Comparison of ENCODE assay signal across 12 cellular contexts in the genomic region with DNA sequence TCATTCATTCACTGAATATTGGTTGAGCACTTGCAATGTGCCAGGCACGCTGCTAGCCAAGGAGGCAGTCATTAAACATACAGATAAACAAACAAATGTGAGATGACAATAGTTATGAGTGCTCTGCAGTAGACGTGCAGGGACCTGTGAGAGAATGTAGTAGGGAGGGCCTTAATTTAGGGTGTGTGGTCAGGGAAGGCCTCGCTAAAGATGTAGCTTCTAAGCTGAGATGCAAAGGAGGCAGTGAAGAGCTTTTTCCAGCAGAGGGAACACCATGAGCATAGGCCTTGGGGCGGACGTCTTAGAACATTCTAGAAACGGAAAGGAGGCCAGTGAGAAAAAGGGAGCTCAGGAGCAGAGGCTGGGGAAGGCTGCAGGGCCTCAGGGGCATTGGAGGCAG. TPM values are rescaled to one million over a fixed set of nuclear protein-coding genes. Genes with fewer than 3 reads are reported as not detected.
A peak's percentile ranks its signal among the peaks of the same experiment; 100 is the strongest.
DNase-seq lines count a peak whose midpoint lies in the region; ATAC-seq and TF ChIP-seq lines count a peak whose summit lies in the region.
"Had no signal": no experiment of that assay in that cellular context is flagged by ENCODE, and none has a peak within 500 bp of the region (broad histone marks: within the 10 kb centered on the region; RNA-seq: fewer than 3 reads in every experiment).

No MANE protein-coding gene starts in this region.

- no peak for ATAC-seq in activated CD8-positive, alpha-beta T cell treated with anti-CD3 and anti-CD28 coated beads for 36 hours
- no peak for ATAC-seq in memory B cell (ENCODE audit: low read depth)

- H3K9me3 ChIP-seq in CD4-positive, alpha-beta memory T cell (ENCODE audit: control insufficient read depth in 1 of 2, low read length in 2 of 2) = no peaks in the 10 kb centered on the region
- no peaks in the 10 kb centered on the region for H3K9me3 ChIP-seq in GM23248 (ENCODE audit: low read depth)

- TF ChIP-seq CTCF in activated CD8-positive, alpha-beta T cell treated with anti-CD3 and anti-CD28 coated beads for 36 hours (IDR thresholded peaks at IDR 0.05) = no peak

- H3K9me2 ChIP-seq in GM23248 (ENCODE audit: insufficient read depth) = no peaks in the 10 kb centered on the region

- POLR2A ChIA-PET in CD4-positive, alpha-beta memory T cell (lab: Charles Lee; ENCODE audit: partially characterized antibody) = interaction anchor here (0.6 to 3.8 kb wide), 7 partner anchors 10 to 289 kb away, joined by 3 to 18 read pairs (median 5); partner anchors contain the start of gene IFT27
- POLR2A ChIA-PET in activated CD8-positive, alpha-beta T cell treated with anti-CD3 and anti-CD28 coated beads for 36 hours (lab: Charles Lee) = interaction anchor here (0.9 to 1.1 kb wide), 2 partner anchors 8 to 9 kb away, joined by 3 read pairs; no protein-coding TSS in a partner anchor

- intact Hi-C loops in CD4-positive, alpha-beta memory T cell (cut with micrococcal nuclease) = no loop called here
- intact Hi-C loops in activated CD8-positive, alpha-beta T cell treated with anti-CD3 and anti-CD28 coated beads for 36 hours (cut with micrococcal nuclease) = no loop called here

- H3K27ac Mint-ChIP-seq in CD4-positive, alpha-beta memory T cell = peak overlapping the region; percentile 24 to 95 (median 89)
- peak overlapping the region; percentile 96 for H3K27ac Mint-ChIP-seq in activated CD8-positive, alpha-beta T cell treated with anti-CD3 and anti-CD28 coated beads for 36 hours
- H3K27ac Mint-ChIP-seq in memory B cell = peak overlapping the region; percentile 94

- H3K4me1 Mint-ChIP-seq in CD4-positive, alpha-beta memory T cell = peaks cover 14 to 42% (median 26%) of the 10 kb centered on the region in 4 donors
- peaks cover 34% of the 10 kb centered on the region for H3K4me1 Mint-ChIP-seq in activated CD8-positive, alpha-beta T cell treated with anti-CD3 and anti-CD28 coated beads for 36 hours (ENCODE audit: low read depth)
- H3K4me1 Mint-ChIP-seq in memory B cell = peaks cover 47% of the 10 kb centered on the region

- H3K4me3 Mint-ChIP-seq in CD4-positive, alpha-beta memory T cell = peak overlapping the region in 6 of 8 donors; percentile 40 to 86 (median 82)
- H3K4me3 Mint-ChIP-seq in activated CD8-positive, alpha-beta T cell treated with anti-CD3 and anti-CD28 coated beads for 36 hours = no peak overlapping the region
- peak overlapping the region; percentile 78 for H3K4me3 Mint-ChIP-seq in memory B cell

- H4K20me1 ChIP-seq in GM23248 (ENCODE audit: insufficient read depth) = no peaks in the 10 kb centered on the region

- H2AFZ ChIP-seq in GM23248 = no peak overlapping the region

- H3K9me3 Mint-ChIP-seq in CD4-positive, alpha-beta memory T cell = no peaks in the 10 kb centered on the region
- H3K9me3 Mint-ChIP-seq in activated CD8-positive, alpha-beta T cell treated with anti-CD3 and anti-CD28 coated beads for 36 hours = no peaks in the 10 kb centered on the region
- no peaks in the 10 kb centered on the region for H3K9me3 Mint-ChIP-seq in memory B cell
- H3K9me3 Mint-ChIP-seq: central memory CD8-positive, alpha-beta T cell had no signal

- CTCF ChIA-PET in CD4-positive, alpha-beta memory T cell (lab: Charles Lee; ENCODE audit: partially characterized antibody) = interaction anchor here (1.5 to 11.6 kb wide), 6 partner anchors 9 to 117 kb away, joined by 5 to 112 read pairs (median 25); no protein-coding TSS in a partner anchor
- CTCF ChIA-PET in activated CD8-positive, alpha-beta T cell treated with anti-CD3 and anti-CD28 coated beads for 36 hours (lab: Charles Lee) = interaction anchor here (0.6 to 7.1 kb wide), 7 partner anchors 18 to 315 kb away, joined by 3 to 129 read pairs (median 4); partner anchors contain the start of gene IFT27

- no peak for DNase-seq in CD4-positive, alpha-beta memory T cell
- DNase-seq in GM23248 = peak; percentile 24
- no peak for DNase-seq in activated CD8-positive, alpha-beta T cell treated with anti-CD3 and anti-CD28 coated beads for 36 hours
- DNase-seq in memory B cell (ENCODE audit: low spot score in 2 of 2) = no peak
- no peak for DNase-seq in NCI-H2081 treated with DMSO at 0.1 percent for 48 hours (lab: John Stamatoyannopoulos, UW)
- DNase-seq in HUDEP-2 (lab: John Stamatoyannopoulos, UW; ENCODE audit: unreplicated experiment in 76 of 76) = no peak
- DNase-seq in HuH-7 (ENCODE audit: low spot score) = no peak
- DNase-seq: kidney glomerular epithelial cell, NCI-H1930 had no signal

- H3K79me2 ChIP-seq in GM23248 (ENCODE audit: insufficient read depth) = no peaks in the 10 kb centered on the region

- H3K36me3 ChIP-seq in CD4-positive, alpha-beta memory T cell (ENCODE audit: insufficient read depth, low read length) = no peaks in the 10 kb centered on the region
- no peaks in the 10 kb centered on the region for H3K36me3 ChIP-seq in GM23248 (ENCODE audit: low read depth)

- no peak overlapping the region for H3K27ac ChIP-seq in CD4-positive, alpha-beta memory T cell (ENCODE audit: low read depth, low read length)
- no peak overlapping the region for H3K27ac ChIP-seq in GM23248
- H3K27ac ChIP-seq: KMS-11 had no signal

- peaks cover 36% of the 10 kb centered on the region for H3K4me1 ChIP-seq in CD4-positive, alpha-beta memory T cell (ENCODE audit: insufficient read depth, low read length)
- 0 out of 2 replicates have a peak, but pooled peaks cover 4% of the 10 kb centered on the region for H3K4me1 ChIP-seq in GM23248 (ENCODE audit: insufficient read depth)

- no peak overlapping the region for H3K9ac ChIP-seq in GM23248
- H3K9ac ChIP-seq: KMS-11 had no signal

- no peak overlapping the region for H3K4me3 ChIP-seq in CD4-positive, alpha-beta memory T cell (ENCODE audit: low read length in 2 of 2)
- no peak overlapping the region for H3K4me3 ChIP-seq in GM23248

- no peak overlapping the region for H3K4me2 ChIP-seq in GM23248 (ENCODE audit: unreplicated experiment)
- H3K4me2 ChIP-seq: KMS-11 had no signal

- peaks cover 2 to 4% of the 10 kb centered on the region in 2 donors for H3K27me3 Mint-ChIP-seq in CD4-positive, alpha-beta memory T cell
- peaks cover 5% of the 10 kb centered on the region for H3K27me3 Mint-ChIP-seq in activated CD8-positive, alpha-beta T cell treated with anti-CD3 and anti-CD28 coated beads for 36 hours
- no peaks in the 10 kb centered on the region for H3K27me3 Mint-ChIP-seq in memory B cell

- in situ Hi-C loops in GM23248 (cut with MboI) = loop anchor here (10.0 kb wide), 1 partner anchor 115 kb away; no protein-coding TSS in a partner anchor

- H3K27me3 ChIP-seq in CD4-positive, alpha-beta memory T cell (ENCODE audit: insufficient read depth, low read length) = no peaks in the 10 kb centered on the region
- peaks cover 16% of the 10 kb centered on the region for H3K27me3 ChIP-seq in GM23248 (replicated peaks; ENCODE audit: insufficient read depth)

- H3F3A ChIP-seq in GM23248 (ENCODE audit: insufficient read depth) = no peaks in the 10 kb centered on the region

- 33 to 39% methylated on average over 6 of the region's 6 CpGs for WGBS in GM23248 (ENCODE audit: low coverage in 1 of 2, low lambda C conversion rate in 2 of 2, missing lambda C conversion rate in 2 of 2), 2 experiments

- H3K36me3 Mint-ChIP-seq in CD4-positive, alpha-beta memory T cell = peaks cover 7 to 9% of the 10 kb centered on the region in 2 donors
- H3K36me3 Mint-ChIP-seq in activated CD8-positive, alpha-beta T cell treated with anti-CD3 and anti-CD28 coated beads for 36 hours (ENCODE audit: low read depth) = no peaks in the 10 kb centered on the region
- H3K36me3 Mint-ChIP-seq in memory B cell = peaks cover 9% of the 10 kb centered on the region

RNA-seq across cellular contexts. Expression of gene NCF4, which starts 0.8 kb away (rescaled TPM):
- 10 to 100 TPM; 16.6 to 17.5 TPM for total RNA-seq in CD4-positive, alpha-beta memory T cell
- polyA plus RNA-seq in CD4-positive, alpha-beta memory T cell = 10 to 100 TPM; 26.8 to 28.0 TPM
- not detected in 2 replicates for total RNA-seq in GM23248 (2014; rRNA removed; shearing (Covaris generic))
- polyA plus RNA-seq in GM23248 (2016; fragmentation: Nextera tagmentation; extraction: Ambion mirVana) = 0.18 TPM in 1 of 2 replicates, not detected in the other
- total RNA-seq in activated CD8-positive, alpha-beta T cell treated with anti-CD3 and anti-CD28 coated beads for 36 hours = 1 to 10 TPM; 2.5 to 2.9 TPM

RNA-seq across cellular contexts. Expression of gene PVALB, which starts 43.2 kb away (rescaled TPM):
- total RNA-seq in CD4-positive, alpha-beta memory T cell = not detected
- polyA plus RNA-seq in CD4-positive, alpha-beta memory T cell = not detected
- total RNA-seq in GM23248 (2014; rRNA removed; shearing (Covaris generic)) = not detected in 2 replicates
- polyA plus RNA-seq in GM23248 (2016; fragmentation: Nextera tagmentation; extraction: Ambion mirVana) = not detected in 2 replicates
- total RNA-seq in activated CD8-positive, alpha-beta T cell treated with anti-CD3 and anti-CD28 coated beads for 36 hours = not detected
- total RNA-seq: frontal cortex had no signal

RNA-seq across cellular contexts. Expression of gene CSF2RB, which starts 53.4 kb away (rescaled TPM):
- 1 to 10 TPM; 1.2 TPM for total RNA-seq in CD4-positive, alpha-beta memory T cell
- under 1 TPM in 1 of 2 donors, not detected in 1; 0.34 TPM for polyA plus RNA-seq in CD4-positive, alpha-beta memory T cell
- total RNA-seq in GM23248 (2014; rRNA removed; shearing (Covaris generic)) = 4.1 and 4.4 TPM in 2 replicates
- 2.3 and 2.6 TPM in 2 replicates for polyA plus RNA-seq in GM23248 (2016; fragmentation: Nextera tagmentation; extraction: Ambion mirVana)
- total RNA-seq in activated CD8-positive, alpha-beta T cell treated with anti-CD3 and anti-CD28 coated beads for 36 hours = under 1 TPM; 0.16 to 0.29 TPM

Comparison
In these comparisons a context has a peak if more than half of its experiments do, and no peak if none do; other contexts are left out.
1. RNA of gene NCF4, which starts 0.8 kb away (total RNA-seq): 16.6 to 17.5 TPM in CD4-positive, alpha-beta memory T cell; 2.5 to 2.9 TPM in activated CD8-positive, alpha-beta T cell treated with anti-CD3 and anti-CD28 coated beads for 36 hours and not detected in GM23248; every median in the first group is over 4 times any median in the second.
2. Peak in every context shown above with its lines, with median percentiles within 50 percentile points of each other: H3K27ac Mint-ChIP-seq.